Comparison of ENCODE assay signal across 2 cellular contexts in the genomic region with DNA sequence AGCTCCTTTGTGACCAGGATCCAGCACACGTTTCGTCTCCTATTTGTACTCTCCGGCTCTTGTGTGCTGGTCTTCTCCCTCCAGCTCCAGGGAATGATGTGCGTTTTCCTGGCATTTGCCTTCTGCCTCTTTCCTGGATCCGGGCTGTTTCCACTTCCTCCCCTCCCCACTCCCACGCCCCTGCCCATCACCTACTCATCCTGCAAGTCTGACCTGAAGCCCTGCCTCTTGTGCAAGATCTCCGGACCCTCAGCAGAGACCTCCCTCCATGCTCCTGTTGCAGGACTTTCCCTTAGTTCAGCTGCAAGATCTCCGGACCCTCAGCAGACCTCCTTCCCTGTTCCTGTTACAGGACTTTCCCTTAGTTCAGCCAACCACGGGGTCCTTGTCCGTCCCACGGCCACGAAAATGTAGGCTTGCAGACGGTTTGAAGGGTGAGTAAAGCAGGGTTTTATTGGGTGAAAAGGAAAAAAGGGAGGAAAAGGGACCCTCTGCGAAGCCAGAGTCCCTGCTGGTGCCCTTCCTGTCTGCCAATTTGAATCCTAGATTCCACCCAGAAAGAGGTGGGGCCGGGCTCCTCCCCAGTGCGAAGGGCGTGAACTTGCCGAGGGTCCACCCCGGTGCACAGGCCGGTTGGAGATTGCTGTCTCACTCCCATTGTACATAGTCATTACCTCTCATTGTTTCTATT.
TF ChIP-seq lines count a peak whose summit lies in the region.

No MANE protein-coding gene starts in this region.

TF ChIP-seq in GM12878, 131 proteins besides CTCF, POLR2A, EP300 and RAD21 (continued from another document):
- TF ChIP-seq ZNF274 (IDR thresholded peaks at IDR 0.05; ENCODE audit: insufficient read depth, insufficient read length): no peak
- no peak for TF ChIP-seq SMC3 (IDR thresholded peaks at IDR 0.05; ENCODE audit: borderline replicate concordance, low read length)
- TF ChIP-seq SUZ12 (IDR thresholded peaks at IDR 0.05; ENCODE audit: unreplicated experiment): no peak

TF ChIP-seq in liver, 16 proteins besides CTCF, POLR2A, EP300 and RAD21:
- TF ChIP-seq, protein P1, sequence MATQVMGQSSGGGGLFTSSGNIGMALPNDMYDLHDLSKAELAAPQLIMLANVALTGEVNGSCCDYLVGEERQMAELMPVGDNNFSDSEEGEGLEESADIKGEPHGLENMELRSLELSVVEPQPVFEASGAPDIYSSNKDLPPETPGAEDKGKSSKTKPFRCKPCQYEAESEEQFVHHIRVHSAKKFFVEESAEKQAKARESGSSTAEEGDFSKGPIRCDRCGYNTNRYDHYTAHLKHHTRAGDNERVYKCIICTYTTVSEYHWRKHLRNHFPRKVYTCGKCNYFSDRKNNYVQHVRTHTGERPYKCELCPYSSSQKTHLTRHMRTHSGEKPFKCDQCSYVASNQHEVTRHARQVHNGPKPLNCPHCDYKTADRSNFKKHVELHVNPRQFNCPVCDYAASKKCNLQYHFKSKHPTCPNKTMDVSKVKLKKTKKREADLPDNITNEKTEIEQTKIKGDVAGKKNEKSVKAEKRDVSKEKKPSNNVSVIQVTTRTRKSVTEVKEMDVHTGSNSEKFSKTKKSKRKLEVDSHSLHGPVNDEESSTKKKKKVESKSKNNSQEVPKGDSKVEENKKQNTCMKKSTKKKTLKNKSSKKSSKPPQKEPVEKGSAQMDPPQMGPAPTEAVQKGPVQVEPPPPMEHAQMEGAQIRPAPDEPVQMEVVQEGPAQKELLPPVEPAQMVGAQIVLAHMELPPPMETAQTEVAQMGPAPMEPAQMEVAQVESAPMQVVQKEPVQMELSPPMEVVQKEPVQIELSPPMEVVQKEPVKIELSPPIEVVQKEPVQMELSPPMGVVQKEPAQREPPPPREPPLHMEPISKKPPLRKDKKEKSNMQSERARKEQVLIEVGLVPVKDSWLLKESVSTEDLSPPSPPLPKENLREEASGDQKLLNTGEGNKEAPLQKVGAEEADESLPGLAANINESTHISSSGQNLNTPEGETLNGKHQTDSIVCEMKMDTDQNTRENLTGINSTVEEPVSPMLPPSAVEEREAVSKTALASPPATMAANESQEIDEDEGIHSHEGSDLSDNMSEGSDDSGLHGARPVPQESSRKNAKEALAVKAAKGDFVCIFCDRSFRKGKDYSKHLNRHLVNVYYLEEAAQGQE (IDR thresholded peaks at IDR 0.05): no peak
- TF ChIP-seq RXRA (IDR thresholded peaks at IDR 0.05) (peak; percentile 6 to 23), NR2F2 (IDR thresholded peaks at IDR 0.05) (no peak), HNF4A (conservative IDR thresholded peaks at IDR 0.05) (peak; percentile 19 to 44), JUND (IDR thresholded peaks at IDR 0.05) (no peak), FOXA1 (IDR thresholded peaks at IDR 0.05) (no peak), YY1 (IDR thresholded peaks at IDR 0.05) (no peak)
